ENCODE assay signal across 25 cellular contexts in the genomic region with DNA sequence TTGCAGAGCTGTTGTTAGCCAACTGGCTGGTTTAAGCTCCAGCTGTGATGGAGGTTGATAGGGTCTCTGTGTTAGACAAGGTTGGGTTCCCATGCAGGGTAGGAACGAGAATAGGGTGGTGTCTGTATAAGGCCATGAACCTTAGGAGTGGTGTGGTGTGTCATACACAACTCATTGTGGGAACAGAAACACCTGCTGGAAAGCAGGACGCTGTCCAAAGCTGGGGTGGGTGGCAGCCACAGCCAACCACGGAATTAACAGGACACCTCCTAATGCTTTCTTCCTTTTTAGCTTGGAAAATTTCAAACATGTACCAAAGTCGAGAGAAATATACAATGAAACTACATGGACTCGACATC.
A peak's percentile ranks its signal among the peaks of the same experiment; 100 is the strongest.
DNase-seq lines count a peak whose midpoint lies in the region; ATAC-seq and TF ChIP-seq lines count a peak whose summit lies in the region.
"Had no signal": no experiment of that assay in that cellular context is flagged by ENCODE, and none has a peak within 500 bp of the region (broad histone marks: within the 10 kb centered on the region; RNA-seq: fewer than 3 reads in every experiment).

No MANE protein-coding gene starts in this region.

- no peak for ATAC-seq in left colon
- no peak for ATAC-seq in GM19023 (IDR thresholded peaks at IDR 0.05; ENCODE audit: unreplicated experiment)
- no peak for ATAC-seq in GM18867 (IDR thresholded peaks at IDR 0.05; ENCODE audit: unreplicated experiment)
- ATAC-seq: activated naive CD4-positive, alpha-beta T cell treated with anti-CD3 and anti-CD28 coated beads, Interleukin-2, amount 50 U/mL, for 72 hours; activated T-cell treated with anti-CD3 and anti-CD28 coated beads, Interleukin-2, amount 50 U/mL, for 72 hours; CD8-positive, alpha-beta T cell; natural killer cell treated with Interleukin-12 subunit alpha and Interleukin-12 subunit beta and Interleukin-15 and Interleukin-18, amount 100 ng/mL, for 72 hours had no signal

- H3K79me1 ChIP-seq in mesenchymal stem cell (replicated peaks; ENCODE audit: low read length, poor library complexity, severe bottlenecking) = peaks cover 25% of the 10 kb centered on the region

- H3K27me3 Mint-ChIP-seq in chondrocyte (ENCODE audit: low read depth) = no peaks in the 10 kb centered on the region
- no peaks in the 10 kb centered on the region for H3K27me3 Mint-ChIP-seq in activated naive CD8-positive, alpha-beta T cell treated with anti-CD3 and anti-CD28 coated beads for 36 hours
- H3K27me3 Mint-ChIP-seq: natural killer cell treated with Interleukin-12 subunit alpha and Interleukin-12 subunit beta and Interleukin-15 and Interleukin-18, amount 100 ng/mL, for 72 hours; progenitor cell of endocrine pancreas had no signal

- peaks cover 28% of the 10 kb centered on the region for H3K36me3 Mint-ChIP-seq in chondrocyte (ENCODE audit: low read depth)
- peaks cover 4% of the 10 kb centered on the region for H3K36me3 Mint-ChIP-seq in activated naive CD8-positive, alpha-beta T cell treated with anti-CD3 and anti-CD28 coated beads for 36 hours
- H3K36me3 Mint-ChIP-seq: activated naive CD4-positive, alpha-beta T cell treated with anti-CD3 and anti-CD28 coated beads, Interleukin-2, amount 50 U/mL, for 72 hours; natural killer cell treated with Interleukin-12 subunit alpha and Interleukin-12 subunit beta and Interleukin-15 and Interleukin-18, amount 100 ng/mL, for 72 hours had no signal

- no peak overlapping the region for H2AK5ac ChIP-seq in mesenchymal stem cell (ENCODE audit: low read length, severe bottlenecking)

- no peak overlapping the region for H3K4me3 Mint-ChIP-seq in chondrocyte (ENCODE audit: unreplicated experiment)
- no peak overlapping the region for H3K4me3 Mint-ChIP-seq in activated naive CD8-positive, alpha-beta T cell treated with anti-CD3 and anti-CD28 coated beads for 36 hours
- H3K4me3 Mint-ChIP-seq: activated T-cell treated with anti-CD3 and anti-CD28 coated beads, Interleukin-2, amount 50 U/mL, for 72 hours; CD8-positive, alpha-beta T cell; natural killer cell treated with Interleukin-12 subunit alpha and Interleukin-12 subunit beta and Interleukin-15 and Interleukin-18, amount 100 ng/mL, for 72 hours had no signal

- WGBS in mesenchymal stem cell = 94% methylated on average over 5 of the region's 5 CpGs

- H3K4me2 ChIP-seq in mesenchymal stem cell (ENCODE audit: low read length, poor library complexity, severe bottlenecking) = no peak overlapping the region
- H3K4me2 ChIP-seq: KMS-11 had no signal

- DNase-seq in chondrocyte (ENCODE audit: low spot score) (no peak), mesenchymal stem cell (no peak), left colon (no peak)
- DNase-seq in activated naive CD8-positive, alpha-beta T cell treated with anti-CD3 and anti-CD28 coated beads for 36 hours = no peak
- DNase-seq: activated CD4-positive, alpha-beta T cell treated with anti-CD3 and anti-CD28 coated beads for 1 hour; activated T-cell treated with anti-CD3 and anti-CD28 coated beads, Interleukin-2, amount 50 U/mL, for 72 hours; brain microvascular endothelial cell; CD8-positive, alpha-beta T cell; DMS79; dorsolateral prefrontal cortex; glutamatergic neuron; HCEC 1CT; NCI-H1092; NCI-H2081; NCI-H446; stimulated activated CD4-positive, alpha-beta T cell treated with anti-CD3 and anti-CD28 coated beads, Interleukin-12 subunit alpha, Interleukin-12 subunit beta, amount 100 ng/mL, for 4 hours; stimulated activated CD8-positive, alpha-beta memory T cell treated with anti-CD3 and anti-CD28 coated beads, Interleukin-4, amount 100 ng/mL, for 48 hours had no signal

- no peak for TF ChIP-seq CTCF in chondrocyte (IDR thresholded peaks at IDR 0.05)

- intact Hi-C loops in left colon (cut with DNase I, micrococcal nuclease) = no loop called here

- H3K4me3 ChIP-seq in mesenchymal stem cell (ENCODE audit: insufficient read depth in 1 of 2, low read depth in 1 of 2, low read length in 2 of 2) (no peak overlapping the region), stomach smooth muscle (ENCODE audit: low read length in 2 of 2) (no peak overlapping the region)
- H3K4me3 ChIP-seq: dorsolateral prefrontal cortex had no signal

- H3K9me3 Mint-ChIP-seq in chondrocyte (ENCODE audit: low read depth) = no peaks in the 10 kb centered on the region
- no peaks in the 10 kb centered on the region for H3K9me3 Mint-ChIP-seq in activated naive CD8-positive, alpha-beta T cell treated with anti-CD3 and anti-CD28 coated beads for 36 hours
- H3K9me3 Mint-ChIP-seq: activated naive CD4-positive, alpha-beta T cell treated with anti-CD3 and anti-CD28 coated beads, Interleukin-2, amount 50 U/mL, for 72 hours; activated T-cell treated with anti-CD3 and anti-CD28 coated beads, Interleukin-2, amount 50 U/mL, for 72 hours; CD8-positive, alpha-beta T cell; natural killer cell treated with Interleukin-12 subunit alpha and Interleukin-12 subunit beta and Interleukin-15 and Interleukin-18, amount 100 ng/mL, for 72 hours had no signal

- no peak for TF ChIP-seq EP300 in Ishikawa (IDR thresholded peaks at IDR 0.05; ENCODE audit: borderline replicate concordance)

- no peak overlapping the region for H2BK120ac ChIP-seq in mesenchymal stem cell (ENCODE audit: low read depth, low read length)

- peak overlapping the region in 1 of 2 experiments; percentile 11 for H3K18ac ChIP-seq in mesenchymal stem cell (ENCODE audit: low read depth in 1 of 2, low read length in 2 of 2)

- H3K9me3 ChIP-seq in mesenchymal stem cell (ENCODE audit: control insufficient read depth, low read length) (no peaks in the 10 kb centered on the region), stomach smooth muscle (ENCODE audit: control insufficient read depth in 2 of 2, low read length in 2 of 2) (no peaks in the 10 kb centered on the region)

- no peak overlapping the region for H2BK15ac ChIP-seq in mesenchymal stem cell (ENCODE audit: low read depth, poor library complexity, severe bottlenecking)

- peaks cover 11% of the 10 kb centered on the region for H3K4me1 ChIP-seq in mesenchymal stem cell (ENCODE audit: control insufficient read depth, insufficient read depth, low read depth, low read length)
- peaks cover 64% of the 10 kb centered on the region for H3K4me1 ChIP-seq in stomach smooth muscle (ENCODE audit: control insufficient read depth, insufficient read depth, low read length)

- H4K8ac ChIP-seq in mesenchymal stem cell (ENCODE audit: low read length) = no peak overlapping the region

- peak overlapping the region; percentile 35 for H4K91ac ChIP-seq in mesenchymal stem cell (ENCODE audit: low read length)

- no peaks in the 10 kb centered on the region for H3K27me3 ChIP-seq in mesenchymal stem cell (ENCODE audit: control insufficient read depth in 1 of 2, insufficient read depth in 1 of 2, low read length in 2 of 2)
- no peaks in the 10 kb centered on the region for H3K27me3 ChIP-seq in stomach smooth muscle (ENCODE audit: control insufficient read depth in 1 of 2, insufficient read depth in 2 of 2, low read length in 2 of 2)
- H3K27me3 ChIP-seq: brain microvascular endothelial cell, dorsolateral prefrontal cortex had no signal

- peaks cover 97% of the 10 kb centered on the region for H3K4me1 Mint-ChIP-seq in chondrocyte (ENCODE audit: low read depth)
- peaks cover 2% of the 10 kb centered on the region for H3K4me1 Mint-ChIP-seq in activated naive CD8-positive, alpha-beta T cell treated with anti-CD3 and anti-CD28 coated beads for 36 hours

- TF ChIP-seq RAD21 in Ishikawa (IDR thresholded peaks at IDR 0.05; ENCODE audit: low read depth) = no peak

- no peak overlapping the region for H3K27ac ChIP-seq in mesenchymal stem cell (ENCODE audit: low read length, poor library complexity, severe bottlenecking)
- peak overlapping the region; percentile 64 for H3K27ac ChIP-seq in stomach smooth muscle (ENCODE audit: low read length)
- H3K27ac ChIP-seq: brain microvascular endothelial cell, KMS-11 had no signal

- H3K14ac ChIP-seq in mesenchymal stem cell (ENCODE audit: low read length in 2 of 2) = no peak overlapping the region

- H2BK5ac ChIP-seq in mesenchymal stem cell (ENCODE audit: low read depth, low read length, poor library complexity, severe bottlenecking) = no peak overlapping the region

- H3K36me3 ChIP-seq in mesenchymal stem cell (ENCODE audit: control insufficient read depth in 1 of 2, insufficient read depth in 2 of 2, low read depth in 1 of 2, low read length in 2 of 2) = peaks cover 0 to 21% of the 10 kb centered on the region in 2 experiments
- peaks cover 7 to 8% of the 10 kb centered on the region in 2 donors for H3K36me3 ChIP-seq in stomach smooth muscle (ENCODE audit: control insufficient read depth in 2 of 2, insufficient read depth in 2 of 2, low read length in 2 of 2)
- H3K36me3 ChIP-seq: brain microvascular endothelial cell had no signal

- H3K23ac ChIP-seq in mesenchymal stem cell (ENCODE audit: low read length in 2 of 2) = no peak overlapping the region

- H3K9ac ChIP-seq in mesenchymal stem cell (ENCODE audit: low read length) = peak overlapping the region; percentile 63
- H3K9ac ChIP-seq in stomach smooth muscle (ENCODE audit: low read length in 2 of 2) = peak overlapping the region in 1 of 2 donors; percentile 21
- H3K9ac ChIP-seq: KMS-11 had no signal

- peak overlapping the region; percentile 93 for H3K27ac Mint-ChIP-seq in chondrocyte (ENCODE audit: unreplicated experiment)
- H3K27ac Mint-ChIP-seq in activated naive CD8-positive, alpha-beta T cell treated with anti-CD3 and anti-CD28 coated beads for 36 hours = no peak overlapping the region
- H3K27ac Mint-ChIP-seq: activated T-cell treated with anti-CD3 and anti-CD28 coated beads, Interleukin-2, amount 50 U/mL, for 72 hours; CD8-positive, alpha-beta T cell; natural killer cell treated with Interleukin-12 subunit alpha and Interleukin-12 subunit beta and Interleukin-15 and Interleukin-18, amount 100 ng/mL, for 72 hours; progenitor cell of endocrine pancreas had no signal

- no peak overlapping the region for H2BK12ac ChIP-seq in mesenchymal stem cell (ENCODE audit: low read length in 2 of 2)

- no peak overlapping the region for H3K4ac ChIP-seq in mesenchymal stem cell (ENCODE audit: low read depth in 1 of 2, low read length in 2 of 2)

- no peak overlapping the region for H2AFZ ChIP-seq in mesenchymal stem cell (ENCODE audit: low read depth, low read length)

TF ChIP-seq in Ishikawa, 13 proteins besides CTCF, POLR2A, EP300 and RAD21 (continues in another document):
- no peak for TF ChIP-seq TCF12 (IDR thresholded peaks at IDR 0.05; ENCODE audit: low read depth)
- TF ChIP-seq EGR1 (IDR thresholded peaks at IDR 0.05) = no peak
